In the genomic region with DNA sequence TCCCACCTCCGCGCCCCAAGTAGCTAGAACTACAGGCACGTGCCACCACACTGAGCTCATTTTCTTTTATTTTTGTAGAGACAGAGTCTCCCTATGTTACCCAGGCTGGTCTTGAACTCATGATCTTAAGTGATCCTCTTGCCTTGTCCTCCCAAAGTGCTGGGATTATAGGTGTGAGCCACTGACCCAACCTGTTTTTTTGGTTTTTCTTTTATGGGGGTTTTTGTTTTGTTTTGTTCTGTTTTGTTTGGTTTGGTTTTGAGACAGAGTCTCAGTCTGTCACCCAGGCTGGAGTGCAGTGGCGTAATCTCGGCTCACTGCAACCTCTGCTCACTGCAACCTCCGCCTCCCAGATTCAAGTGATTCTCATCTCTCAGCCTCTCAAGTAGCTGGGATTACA, we compare ENCODE assay signal across 21 cellular contexts. TPM values are rescaled to one million over a fixed set of nuclear protein-coding genes. Genes with fewer than 3 reads are reported as not detected.
A peak's percentile ranks its signal among the peaks of the same experiment; 100 is the strongest.
DNase-seq lines count a peak whose midpoint lies in the region; ATAC-seq, FAIRE-seq and TF ChIP-seq lines count a peak whose summit lies in the region.
"Had no signal": no experiment of that assay in that cellular context is flagged by ENCODE, and none has a peak within 500 bp of the region (broad histone marks: within the 10 kb centered on the region; RNA-seq: fewer than 3 reads in every experiment).

No MANE protein-coding gene starts in this region.

- POLR2A ChIA-PET in GM12878 (lab: Charles Lee), result no interaction called here

- H3K36me3 ChIP-seq in GM12878 (ENCODE audit: control insufficient read depth in 2 of 2, insufficient read depth in 2 of 2, low read length in 1 of 2) (peaks cover 0 to 6% of the 10 kb centered on the region in 2 experiments; a peak in 2 of 4 replicates), MM.1S (replicated peaks; ENCODE audit: insufficient read depth, low read length) (no peaks in the 10 kb centered on the region)

- in situ Hi-C loops in GM12878 (cut with MboI), result no loop called here

- WGBS in GM12878 (ENCODE audit: insufficient coverage, insufficient replicate concordance, low lambda C conversion rate, missing lambda C conversion rate), result 97% methylated on average over 6 of the region's 6 CpGs

- H3K9ac ChIP-seq in GM12878 (ENCODE audit: control insufficient read depth, insufficient read depth, low read length), result no peak overlapping the region
- H3K9ac ChIP-seq in MM.1S (ENCODE audit: low read length), result no peak overlapping the region

- no peaks in the 10 kb centered on the region for H3K9me3 ChIP-seq in GM12878 (replicated peaks; ENCODE audit: control insufficient read depth, insufficient read depth, low read length)
- no peaks in the 10 kb centered on the region for H3K9me3 ChIP-seq in MM.1S (replicated peaks; ENCODE audit: insufficient read depth, low read length)
- H3K9me3 ChIP-seq: A549, Caco-2, HAP-1 had no signal

- no peaks in the 10 kb centered on the region for H3K9me2 ChIP-seq in MM.1S (replicated peaks; ENCODE audit: insufficient read depth, low read length)

- intact Hi-C loops in GM12878 (cut with micrococcal nuclease; ENCODE audit: unreplicated experiment), result no loop called here

- H2AFZ ChIP-seq in GM12878 (ENCODE audit: control insufficient read depth, low read depth, low read length) (no peak overlapping the region), MM.1S (ENCODE audit: low read length) (no peak overlapping the region)

- H3K27ac ChIP-seq in C4-2B, result peak overlapping the region; percentile 12; the same call in 1 of the 2 replicates
- no peak overlapping the region for H3K27ac ChIP-seq in GM12878 (ENCODE audit: control insufficient read depth, insufficient read depth)
- H3K27ac ChIP-seq in MM.1S (ENCODE audit: low read length), result no peak overlapping the region
- H3K27ac ChIP-seq: A549 had no signal

- peak; percentile 77 for FAIRE-seq in GM12878 (lab: Jason Lieb, UNC)
- FAIRE-seq: A549, G401.6, H54 had no signal

- H3K4me2 ChIP-seq in GM12878 (ENCODE audit: control insufficient read depth, insufficient read depth) (no peak overlapping the region), MM.1S (ENCODE audit: low read depth, low read length) (no peak overlapping the region)
- H3K4me2 ChIP-seq: A549 had no signal

- ATAC-seq in GM12878 (no peak), GM18867 (IDR thresholded peaks at IDR 0.05; ENCODE audit: unreplicated experiment) (no peak)
- ATAC-seq: CD8-positive, alpha-beta T cell had no signal

- CTCF ChIA-PET in GM12878 (lab: Yijun Ruan, JAX), result no interaction called here

- SMC1A ChIA-PET in GM12878 (lab: Charles Lee; ENCODE audit: uncharacterized antibody, unreplicated experiment), result no interaction called here

- BruUV-seq in GM12878 (replicated peaks; lab: Mats Ljungman, UMichigan), result no TSS peak

- H4K20me1 ChIP-seq in GM12878 (ENCODE audit: control insufficient read depth, insufficient read depth) (no peaks in the 10 kb centered on the region), MM.1S (ENCODE audit: insufficient read depth, low read length) (no peaks in the 10 kb centered on the region)

- TF ChIP-seq CTCF in C4-2B (conservative IDR thresholded peaks at IDR 0.05) (no peak), LNCaP clone FGC (IDR thresholded peaks at IDR 0.05; ENCODE audit: control insufficient read depth, extremely low read depth, insufficient read depth) (no peak), GM12878 (IDR thresholded peaks at IDR 0.05 in 2 of 3, conservative IDR thresholded peaks at IDR 0.05 in 1 of 3; ENCODE audit: control insufficient read depth in 2 of 3, extremely low read depth in 1 of 3, insufficient read depth in 1 of 3, low read depth in 3 of 3, low read length in 3 of 3) (no peak), MM.1S (IDR thresholded peaks at IDR 0.05; ENCODE audit: low read length) (no peak)

- no peak for TF ChIP-seq RAD21 in GM12878 (IDR thresholded peaks at IDR 0.05; ENCODE audit: insufficient read depth, low read depth, low read length)

- TF ChIP-seq POLR2A in GM12878 (IDR thresholded peaks at IDR 0.05; ENCODE audit: low read depth, low read length), result no peak

- H3K79me2 ChIP-seq in GM12878 (ENCODE audit: control insufficient read depth, insufficient read depth, low read length), result no peaks in the 10 kb centered on the region
- H3K79me2 ChIP-seq in MM.1S (ENCODE audit: low read length), result no peaks in the 10 kb centered on the region

- H3K4me3 ChIP-seq in LNCaP clone FGC (ENCODE audit: low read depth, low read length) (no peak overlapping the region), GM12878 (no peak overlapping the region), MM.1S (ENCODE audit: low read length) (no peak overlapping the region)
- H3K4me3 ChIP-seq: A549, HAP-1 had no signal

- RAD21 ChIA-PET in GM12878 (lab: Charles Lee; ENCODE audit: unreplicated experiment), result interaction anchor here (0.7 kb wide), 1 partner anchor 22 kb away, joined by 3 read pairs; no protein-coding TSS in a partner anchor

- no peaks in the 10 kb centered on the region for H3F3A ChIP-seq in MM.1S (ENCODE audit: insufficient read depth, low read length)

- no peaks in the 10 kb centered on the region for H3K27me3 ChIP-seq in GM12878 (replicated peaks in 1 of 2; ENCODE audit: control insufficient read depth in 2 of 2, insufficient read depth in 2 of 2, low read length in 1 of 2)
- no peaks in the 10 kb centered on the region for H3K27me3 ChIP-seq in MM.1S (replicated peaks; ENCODE audit: insufficient read depth, low read length)

- DNase-seq in LNCaP clone FGC (ENCODE audit: low read depth) (peak; percentile 80), GM12878 (ENCODE audit: low read depth, low spot score) (no peak), amniotic stem cell (lab: John Stamatoyannopoulos, UW) (no peak), MM.1S (no peak)
- DNase-seq: 8988T; ACHN; AML-193; C1 segment of cervical spinal cord; Caco-2; CD4-positive, CD25-positive, alpha-beta regulatory T cell; CD8-positive, alpha-beta T cell; DMS153; DND-41; GOT3; HFFc6 had no signal

- no peak for TF ChIP-seq EP300 in GM12878 (IDR thresholded peaks at IDR 0.05; ENCODE audit: borderline replicate concordance in 1 of 2, control insufficient read depth in 1 of 2, low read depth in 2 of 2, low read length in 2 of 2)

- H3K4me1 ChIP-seq in GM12878 (ENCODE audit: control insufficient read depth, insufficient read depth, low read length) (no peaks in the 10 kb centered on the region), MM.1S (ENCODE audit: low read length) (no peaks in the 10 kb centered on the region)
- H3K4me1 ChIP-seq: A549, Caco-2, HAP-1 had no signal

RNA-seq across cellular contexts. Expression of gene GID4, which starts 16.4 kb away (rescaled TPM):
- 9.3 and 10.5 TPM in 2 replicates for total RNA-seq in GM12878 (2013; cell fraction: nucleolus; rRNA removed)
- total RNA-seq in GM12878 (2014; rRNA removed) (4.4 and 4.5 TPM in 2 replicates), GM12878 (2014; rRNA removed; fragmentation: Illumina TruSeq; extraction: Trizol) (3.3 and 3.7 TPM in 2 replicates), GM12878 (2021) (5.7 and 7.3 TPM in 2 replicates)
- polyA plus RNA-seq in GM12878 (2011; ENCODE audit: low read depth), result 3.2 TPM
- polyA plus RNA-seq in GM12878 (2011; rRNA removed) (6.1 and 6.3 TPM in 2 replicates), GM12878 (2014; fragmentation: Illumina TruSeq; extraction: Trizol) (5.5 and 6.1 TPM in 2 replicates), GM12878 (2014; fragmentation: Nextera tagmentation; extraction: Ambion mirVana) (1 to 10 TPM in 1 of 2 experiments, under 1 TPM in 1; 0.93 to 1.6 TPM), GM12878 (2014; rRNA removed) (3.5 and 3.6 TPM in 2 replicates), GM12878 (2016; fragmentation: Nextera tagmentation; extraction: Ambion mirVana) (1 to 10 TPM; 3.4 to 3.6 TPM)
- polyA plus RNA-seq in GM12878 (2011; cell fraction: cytosol; rRNA removed), result 3.6 and 5.7 TPM in 2 replicates
- polyA plus RNA-seq in GM12878 (2011; cell fraction: nucleus; rRNA removed), result 3.6 and 3.7 TPM in 2 replicates
- 4.5 and 6.2 TPM in 2 replicates for polyA plus RNA-seq in GM12878 (2012)
- polyA minus RNA-seq in GM12878 (2011; rRNA and poly(A)+ RNA removed), result 8.4 and 8.9 TPM in 2 replicates
- 2.1 and 3.2 TPM in 2 replicates for polyA minus RNA-seq in GM12878 (2011; cell fraction: cytosol; rRNA and poly(A)+ RNA removed)
- polyA minus RNA-seq in GM12878 (2011; cell fraction: nucleus; rRNA and poly(A)+ RNA removed), result 1.7 and 3.4 TPM in 2 replicates

RNA-seq across cellular contexts. Expression of gene ATPAF2, which starts 16.6 kb away (rescaled TPM):
- 74.6 and 82.4 TPM in 2 replicates for total RNA-seq in GM12878 (2013; cell fraction: nucleolus; rRNA removed)
- total RNA-seq in GM12878 (2014; rRNA removed) (21.9 and 26.1 TPM in 2 replicates), GM12878 (2014; rRNA removed; fragmentation: Illumina TruSeq; extraction: Trizol) (18.4 and 19.8 TPM in 2 replicates), GM12878 (2021) (27.0 and 33.2 TPM in 2 replicates)
- 17.4 TPM for polyA plus RNA-seq in GM12878 (2011; ENCODE audit: low read depth)
- polyA plus RNA-seq in GM12878 (2011; rRNA removed) (17.4 and 28.7 TPM in 2 replicates), GM12878 (2014; fragmentation: Illumina TruSeq; extraction: Trizol) (25.5 and 27.5 TPM in 2 replicates), GM12878 (2014; fragmentation: Nextera tagmentation; extraction: Ambion mirVana) (10 to 100 TPM in 1 of 2 experiments, 1 to 10 TPM in 1; 6.5 to 15.3 TPM), GM12878 (2014; rRNA removed) (28.0 and 29.4 TPM in 2 replicates), GM12878 (2016; fragmentation: Nextera tagmentation; extraction: Ambion mirVana) (10 to 100 TPM; 32.8 to 33.0 TPM)
- 24.7 and 31.7 TPM in 2 replicates for polyA plus RNA-seq in GM12878 (2011; cell fraction: cytosol; rRNA removed)
- 77.1 and 79.0 TPM in 2 replicates for polyA plus RNA-seq in GM12878 (2011; cell fraction: nucleus; rRNA removed)
- polyA plus RNA-seq in GM12878 (2012), result 19.2 and 28.3 TPM in 2 replicates
- polyA minus RNA-seq in GM12878 (2011; rRNA and poly(A)+ RNA removed), result 18.9 and 27.5 TPM in 2 replicates
- polyA minus RNA-seq in GM12878 (2011; cell fraction: cytosol; rRNA and poly(A)+ RNA removed), result 10.1 and 12.4 TPM in 2 replicates
- 17.4 and 35.1 TPM in 2 replicates for polyA minus RNA-seq in GM12878 (2011; cell fraction: nucleus; rRNA and poly(A)+ RNA removed)

RNA-seq across cellular contexts. Expression of gene DRG2, which starts 32.2 kb away (rescaled TPM):
- 79.5 and 83.7 TPM in 2 replicates for total RNA-seq in GM12878 (2013; cell fraction: nucleolus; rRNA removed)
- total RNA-seq in GM12878 (2014; rRNA removed) (54.0 and 57.8 TPM in 2 replicates), GM12878 (2014; rRNA removed; fragmentation: Illumina TruSeq; extraction: Trizol) (37.7 and 42.1 TPM in 2 replicates), GM12878 (2021) (55.0 and 56.2 TPM in 2 replicates)
- polyA plus RNA-seq in GM12878 (2011; ENCODE audit: low read depth), result 18.1 TPM
- polyA plus RNA-seq in GM12878 (2011; rRNA removed) (17.1 and 32.9 TPM in 2 replicates), GM12878 (2014; fragmentation: Illumina TruSeq; extraction: Trizol) (19.3 and 35.2 TPM in 2 replicates), GM12878 (2014; fragmentation: Nextera tagmentation; extraction: Ambion mirVana) (10 to 100 TPM in 1 of 2 experiments, 1 to 10 TPM in 1; 9.1 to 13.7 TPM), GM12878 (2014; rRNA removed) (53.3 and 56.5 TPM in 2 replicates), GM12878 (2016; fragmentation: Nextera tagmentation; extraction: Ambion mirVana) (10 to 100 TPM; 49.3 to 64.8 TPM)
- 42.7 and 47.6 TPM in 2 replicates for polyA plus RNA-seq in GM12878 (2011; cell fraction: cytosol; rRNA removed)
- polyA plus RNA-seq in GM12878 (2011; cell fraction: nucleus; rRNA removed), result 108 and 113 TPM in 2 replicates
- 27.8 and 30.8 TPM in 2 replicates for polyA plus RNA-seq in GM12878 (2012)
- 34.3 and 52.0 TPM in 2 replicates for polyA minus RNA-seq in GM12878 (2011; rRNA and poly(A)+ RNA removed)
- polyA minus RNA-seq in GM12878 (2011; cell fraction: cytosol; rRNA and poly(A)+ RNA removed), result 18.8 and 21.0 TPM in 2 replicates
- 35.2 and 59.0 TPM in 2 replicates for polyA minus RNA-seq in GM12878 (2011; cell fraction: nucleus; rRNA and poly(A)+ RNA removed)

RNA-seq across cellular contexts. Expression of gene MYO15A, which starts 53.0 kb away (rescaled TPM):
- 5.5 and 6.0 TPM in 2 replicates for total RNA-seq in GM12878 (2013; cell fraction: nucleolus; rRNA removed)
- total RNA-seq in GM12878 (2014; rRNA removed), result 0.22 and 0.23 TPM in 2 replicates
- 0.18 TPM in 1 of 2 replicates, not detected in the other for total RNA-seq in GM12878 (2014; rRNA removed; fragmentation: Illumina TruSeq; extraction: Trizol)
- total RNA-seq in GM12878 (2021), result 0.13 and 0.56 TPM in 2 replicates
- 1.0 TPM for polyA plus RNA-seq in GM12878 (2011; ENCODE audit: low read depth)
- 0.71 and 0.77 TPM in 2 replicates for polyA plus RNA-seq in GM12878 (2011; rRNA removed)
- polyA plus RNA-seq in GM12878 (2011; cell fraction: cytosol; rRNA removed), result 0.70 and 0.94 TPM in 2 replicates
- 3.4 and 8.1 TPM in 2 replicates for polyA plus RNA-seq in GM12878 (2011; cell fraction: nucleus; rRNA removed)
- polyA plus RNA-seq in GM12878 (2012), result 1.6 and 2.1 TPM in 2 replicates
- polyA plus RNA-seq in GM12878 (2014; fragmentation: Illumina TruSeq; extraction: Trizol), result 0.03 and 0.19 TPM in 2 replicates
- polyA plus RNA-seq in GM12878 (2014; fragmentation: Nextera tagmentation; extraction: Ambion mirVana), result not detected
- 0.10 and 0.20 TPM in 2 replicates for polyA plus RNA-seq in GM12878 (2014; rRNA removed)
- under 1 TPM in 1 of 2 experiments, not detected in 1; 0.03 TPM for polyA plus RNA-seq in GM12878 (2016; fragmentation: Nextera tagmentation; extraction: Ambion mirVana)
- 0.29 and 1.5 TPM in 2 replicates for polyA minus RNA-seq in GM12878 (2011; rRNA and poly(A)+ RNA removed)
- polyA minus RNA-seq in GM12878 (2011; cell fraction: cytosol; rRNA and poly(A)+ RNA removed), result not detected in 2 replicates
- polyA minus RNA-seq in GM12878 (2011; cell fraction: nucleus; rRNA and poly(A)+ RNA removed), result 1.7 and 2.9 TPM in 2 replicates
- total RNA-seq: Caco-2 had no signal
